In genomic region chr20:1608678-1609347, GRCh38 we compare ENCODE assay signal across 17 cellular contexts. TPM values are rescaled to one million over a fixed set of nuclear protein-coding genes. Genes with fewer than 3 reads are reported as not detected.
"Had no signal": no experiment of that assay in that cellular context is flagged by ENCODE, and none has a peak within 500 bp of the region (broad histone marks: within the 10 kb centered on the region; RNA-seq: fewer than 3 reads in every experiment).

No MANE protein-coding gene starts in this region.

RNA-seq across cellular contexts. Expression of gene SIRPG, which starts 48.8 kb away (rescaled TPM):
- total RNA-seq: dermis blood vessel endothelial cell, endothelial cell of umbilical vein, epithelial cell of proximal tubule, frontal cortex, hepatocyte, kidney epithelial cell, lung microvascular endothelial cell, mesenteric fat pad, mesothelial cell of epicardium, myocyte had no signal
- polyA plus RNA-seq: endothelial cell of umbilical vein, heart left ventricle, hepatocyte had no signal

RNA-seq across cellular contexts. Expression of gene SIRPD, which starts 51.3 kb away (rescaled TPM):
- total RNA-seq: dermis blood vessel endothelial cell, endothelial cell of umbilical vein, epithelial cell of proximal tubule, esophagus squamous epithelium, frontal cortex, hepatocyte, kidney epithelial cell, left cardiac atrium, left ventricle myocardium superior, lower leg skin, lung microvascular endothelial cell, mesothelial cell of epicardium, mucosa of descending colon, myocyte had no signal
- polyA plus RNA-seq: endothelial cell of umbilical vein, esophagus, heart left ventricle, hepatocyte had no signal
